In genomic region chr16:48003226-48003907, GRCh38 we compare ENCODE assay signal across 13 cellular contexts.
DNase-seq lines count a peak whose midpoint lies in the region; ATAC-seq and TF ChIP-seq lines count a peak whose summit lies in the region.
"Had no signal": no experiment of that assay in that cellular context is flagged by ENCODE, and none has a peak within 500 bp of the region (broad histone marks: within the 10 kb centered on the region; RNA-seq: fewer than 3 reads in every experiment).

No MANE protein-coding gene starts in this region.

- no peak overlapping the region for H3K9ac ChIP-seq in endodermal cell (ENCODE audit: extremely low read depth, low read length, poor library complexity, severe bottlenecking)
- no peak overlapping the region for H3K9ac ChIP-seq in mesenchymal stem cell (ENCODE audit: low read length)

- no peak overlapping the region for H4K8ac ChIP-seq in mesenchymal stem cell (ENCODE audit: low read length)

- H3K23ac ChIP-seq in mesenchymal stem cell (ENCODE audit: low read length in 2 of 2) = no peak overlapping the region

- no peak overlapping the region for H2AK5ac ChIP-seq in mesenchymal stem cell (ENCODE audit: low read length, severe bottlenecking)

- no peak overlapping the region for H3K4ac ChIP-seq in mesenchymal stem cell (ENCODE audit: low read depth in 1 of 2, low read length in 2 of 2)

- H3K27me3 Mint-ChIP-seq in endodermal cell (ENCODE audit: insufficient read depth) = peaks cover 2% of the 10 kb centered on the region
- H3K27me3 Mint-ChIP-seq: activated naive CD4-positive, alpha-beta T cell treated with anti-CD3 and anti-CD28 coated beads, Interleukin-2, amount 50 U/mL, for 24 hours; T-cell had no signal

- no peak overlapping the region for H2AFZ ChIP-seq in mesenchymal stem cell (ENCODE audit: low read depth, low read length)

- H3K9me3 ChIP-seq in endodermal cell (ENCODE audit: control insufficient read depth, low read length) (peaks cover 11% of the 10 kb centered on the region), mesenchymal stem cell (ENCODE audit: control insufficient read depth, low read length) (no peaks in the 10 kb centered on the region), spleen (peaks cover 0 to 8% (median 0%) of the 10 kb centered on the region in 8 donors)
- H3K9me3 ChIP-seq: pancreas had no signal

- H3K36me3 ChIP-seq in endodermal cell (ENCODE audit: control insufficient read depth, insufficient read depth, low read length) = no peaks in the 10 kb centered on the region
- H3K36me3 ChIP-seq in mesenchymal stem cell (ENCODE audit: control insufficient read depth in 1 of 2, insufficient read depth in 2 of 2, low read depth in 1 of 2, low read length in 2 of 2) = no peaks in the 10 kb centered on the region
- H3K36me3 ChIP-seq in spleen = no peaks in the 10 kb centered on the region
- H3K36me3 ChIP-seq: pancreas had no signal

- DNase-seq in AG10803 (ENCODE audit: low read depth) (peak; percentile 52), NCI-H524 (lab: John Stamatoyannopoulos, UW) (peak; percentile 85 to 94), endodermal cell (peak; percentile 74), mesenchymal stem cell (no peak), spleen (no peak), NCI-H2081 treated with DMSO at 0.1 percent for 48 hours (lab: John Stamatoyannopoulos, UW) (no peak), NCI-H2227 treated with DMSO at 0.1 percent for 48 hours (lab: John Stamatoyannopoulos, UW) (no peak)
- DNase-seq: activated CD4-positive, alpha-beta T cell treated with anti-CD3 and anti-CD28 coated beads for 1 hour; hippocampal formation; pancreas; T-cell had no signal

- no peak for TF ChIP-seq POLR2A in spleen (IDR thresholded peaks at IDR 0.05)
- TF ChIP-seq POLR2A in GM18505 (IDR thresholded peaks at IDR 0.05; ENCODE audit: borderline replicate concordance, extremely low read depth, insufficient read depth, insufficient read length) = no peak

- intact Hi-C loops in spleen (cut with DNase I; ENCODE audit: low total_unique reads) = no loop called here

- no peak overlapping the region for H4K91ac ChIP-seq in mesenchymal stem cell (ENCODE audit: low read length)

- no peak overlapping the region for H2BK12ac ChIP-seq in mesenchymal stem cell (ENCODE audit: low read length in 2 of 2)

- H3K4me2 ChIP-seq in mesenchymal stem cell (ENCODE audit: low read length, poor library complexity, severe bottlenecking) = no peak overlapping the region

- H3K4me1 ChIP-seq in endodermal cell (ENCODE audit: control insufficient read depth, insufficient read depth, low read length) (no peaks in the 10 kb centered on the region), mesenchymal stem cell (ENCODE audit: control insufficient read depth, insufficient read depth, low read depth, low read length) (peaks cover 4% of the 10 kb centered on the region), spleen (no peaks in the 10 kb centered on the region)
- H3K4me1 ChIP-seq: pancreas had no signal

- no peak for ATAC-seq in GM18505 (IDR thresholded peaks at IDR 0.05; ENCODE audit: unreplicated experiment)
- ATAC-seq: pancreas, T-cell had no signal

- H3K27ac ChIP-seq in endodermal cell (ENCODE audit: low read depth, low read length) (peak overlapping the region; percentile 74), mesenchymal stem cell (ENCODE audit: low read length, poor library complexity, severe bottlenecking) (peak overlapping the region; percentile 73), spleen (no peak overlapping the region)
- H3K27ac ChIP-seq: pancreas had no signal

- WGBS in endodermal cell (ENCODE audit: insufficient coverage in 1 of 2, insufficient read length in 1 of 2), 2 experiments = 87 to 92% methylated on average over 3 to 4 of the region's 4 CpGs
- 83% methylated on average over 3 of the region's 4 CpGs for WGBS in mesenchymal stem cell
- 64 to 85% (median 81%) methylated on average over 4 of the region's 4 CpGs for WGBS in spleen, 5 donors

- H3K27ac Mint-ChIP-seq in endodermal cell = peak overlapping the region; percentile 61
- H3K27ac Mint-ChIP-seq: activated naive CD4-positive, alpha-beta T cell treated with anti-CD3 and anti-CD28 coated beads, Interleukin-2, amount 50 U/mL, for 24 hours; T-cell had no signal

- no peak overlapping the region for H2BK120ac ChIP-seq in mesenchymal stem cell (ENCODE audit: low read depth, low read length)

- no peak overlapping the region for H3K14ac ChIP-seq in mesenchymal stem cell (ENCODE audit: low read length in 2 of 2)

- H2BK15ac ChIP-seq in mesenchymal stem cell (ENCODE audit: low read depth, poor library complexity, severe bottlenecking) = no peak overlapping the region

- H3K9me3 Mint-ChIP-seq in endodermal cell = peaks cover 12% of the 10 kb centered on the region
- H3K9me3 Mint-ChIP-seq: activated naive CD4-positive, alpha-beta T cell treated with anti-CD3 and anti-CD28 coated beads, Interleukin-2, amount 50 U/mL, for 24 hours had no signal

- no peaks in the 10 kb centered on the region for H3K79me1 ChIP-seq in mesenchymal stem cell (replicated peaks; ENCODE audit: low read length, poor library complexity, severe bottlenecking)

- H3K18ac ChIP-seq in mesenchymal stem cell (ENCODE audit: low read depth in 1 of 2, low read length in 2 of 2) = no peak overlapping the region

- no peak overlapping the region for H3K4me3 Mint-ChIP-seq in endodermal cell
- H3K4me3 Mint-ChIP-seq: activated naive CD4-positive, alpha-beta T cell treated with anti-CD3 and anti-CD28 coated beads, Interleukin-2, amount 50 U/mL, for 24 hours; T-cell had no signal

- H3K4me3 ChIP-seq in AG10803 (ENCODE audit: low read length) = no peak overlapping the region
- H3K4me3 ChIP-seq in endodermal cell (ENCODE audit: low read length) = no peak overlapping the region
- no peak overlapping the region for H3K4me3 ChIP-seq in mesenchymal stem cell (ENCODE audit: insufficient read depth in 1 of 2, low read depth in 1 of 2, low read length in 2 of 2)
- no peak overlapping the region for H3K4me3 ChIP-seq in spleen
- H3K4me3 ChIP-seq: pancreas had no signal

- H3K27me3 ChIP-seq in endodermal cell (ENCODE audit: control insufficient read depth, insufficient read depth, low read length, poor library complexity, severe bottlenecking) (no peaks in the 10 kb centered on the region), mesenchymal stem cell (ENCODE audit: control insufficient read depth in 1 of 2, insufficient read depth in 1 of 2, low read length in 2 of 2) (peaks cover 0 to 9% of the 10 kb centered on the region in 2 experiments), spleen (replicated peaks in 1 of 7) (no peaks in the 10 kb centered on the region)
- H3K27me3 ChIP-seq: pancreas had no signal

- H2BK5ac ChIP-seq in mesenchymal stem cell (ENCODE audit: low read depth, low read length, poor library complexity, severe bottlenecking) = no peak overlapping the region

- no peak for TF ChIP-seq CTCF in AG10803 (conservative IDR thresholded peaks at IDR 0.05; ENCODE audit: low read length)
- TF ChIP-seq CTCF in endodermal cell (conservative IDR thresholded peaks at IDR 0.05) = no peak
- no peak for TF ChIP-seq CTCF in spleen (IDR thresholded peaks at IDR 0.05 in 8 of 11, conservative IDR thresholded peaks at IDR 0.05 in 3 of 11)

- H3K4me1 Mint-ChIP-seq in endodermal cell = no peaks in the 10 kb centered on the region
- H3K4me1 Mint-ChIP-seq: activated naive CD4-positive, alpha-beta T cell treated with anti-CD3 and anti-CD28 coated beads, Interleukin-2, amount 50 U/mL, for 24 hours; T-cell had no signal

- H3K36me3 Mint-ChIP-seq in endodermal cell (ENCODE audit: low read depth) = no peaks in the 10 kb centered on the region
- H3K36me3 Mint-ChIP-seq: activated naive CD4-positive, alpha-beta T cell treated with anti-CD3 and anti-CD28 coated beads, Interleukin-2, amount 50 U/mL, for 24 hours; T-cell had no signal

Comparison
In these comparisons a context has a peak if more than half of its experiments do, and no peak if none do; other contexts are left out.
1. DNase-seq: peak in AG10803 (single experiment), NCI-H524 (2 of 2) and endodermal cell (single experiment); none in mesenchymal stem cell (single experiment), spleen (single experiment), NCI-H2081 treated with DMSO at 0.1 percent for 48 hours (single experiment) and NCI-H2227 treated with DMSO at 0.1 percent for 48 hours (single experiment).
2. H3K27ac ChIP-seq: peak in endodermal cell (single experiment) and mesenchymal stem cell (single experiment); none in spleen (0 of 8).